30 cellular contexts compared by ENCODE assay signal in the genomic region with DNA sequence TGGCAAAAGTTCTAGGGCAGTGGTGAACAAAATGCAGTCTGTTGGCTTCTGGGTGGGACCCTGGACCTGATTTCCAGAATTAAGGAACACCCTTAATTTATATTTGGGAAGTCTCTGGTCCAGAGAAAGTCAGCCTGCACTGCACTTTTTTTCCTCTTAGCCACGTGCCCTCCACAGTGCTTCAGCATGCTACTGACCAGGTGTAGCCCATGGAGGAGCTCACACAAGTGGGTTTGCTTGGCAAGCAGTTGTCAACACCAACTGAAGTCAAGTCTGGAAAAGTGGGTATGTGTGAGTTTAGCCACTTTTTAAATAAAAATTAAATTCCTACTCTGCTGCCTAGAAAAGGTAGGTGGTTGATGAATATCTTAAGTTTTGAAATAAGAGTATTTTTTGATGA.
"Had no signal": no experiment of that assay in that cellular context is flagged by ENCODE, and none has a peak within 500 bp of the region (broad histone marks: within the 10 kb centered on the region; RNA-seq: fewer than 3 reads in every experiment).

No MANE protein-coding gene starts in this region.

- H3K27ac Mint-ChIP-seq: activated CD4-positive, alpha-beta T cell treated with anti-CD3 and anti-CD28 coated beads, Interleukin-2, amount 10 ng/mL, durations not matched to agents 24 days and 14 days; activated CD8-positive, alpha-beta T cell treated with anti-CD3 and anti-CD28 coated beads for 36 hours; activated naive CD8-positive, alpha-beta T cell treated with anti-CD3 and anti-CD28 coated beads for 36 hours; activated T-cell treated with anti-CD3 and anti-CD28 coated beads, Interleukin-2, amount 50 U/mL, for 72 hours; activated T-helper 17 cell treated with anti-CD3 and anti-CD28 coated beads, Interleukin-2, amount 50 U/mL, for 72 hours had no signal

- H3K27me3 ChIP-seq: brain microvascular endothelial cell had no signal

- ATAC-seq: activated CD8-positive, alpha-beta T cell treated with anti-CD3 and anti-CD28 coated beads for 36 hours; activated T-cell treated with anti-CD3 and anti-CD28 coated beads, Interleukin-2, amount 50 U/mL, for 72 hours; activated T-helper 17 cell treated with anti-CD3 and anti-CD28 coated beads, Interleukin-2, amount 50 U/mL, for 72 hours had no signal

- H3K27ac ChIP-seq: brain microvascular endothelial cell, WERI-Rb-1 had no signal

- DNase-seq: activated CD4-positive, alpha-beta T cell treated with anti-CD3 and anti-CD28 coated beads, Interleukin-2, amount 10 ng/mL, durations not matched to agents 24 days and 14 days; activated CD4-positive, alpha-beta T cell treated with anti-CD3 and anti-CD28 coated beads, Interleukin-2, amount 50 U/mL, for 4 hours; activated CD4-positive, CD25-positive, alpha-beta regulatory T cell; activated CD8-positive, alpha-beta T cell treated with anti-CD3 and anti-CD28 coated beads for 36 hours; activated effector memory CD4-positive, alpha-beta T cell treated with anti-CD3 and anti-CD28 coated beads, Interleukin-2, amount 50 U/mL, for 16 hours; activated naive CD4-positive, alpha-beta T cell; activated naive CD4-positive, alpha-beta T cell treated with anti-CD3 and anti-CD28 coated beads, Interleukin-2, amount 50 U/mL, for 16 hours; activated naive CD8-positive, alpha-beta T cell treated with anti-CD3 and anti-CD28 coated beads for 36 hours; activated T-cell treated with anti-CD3 and anti-CD28 coated beads, Interleukin-2, amount 50 U/mL, for 1 hour; activated T-cell treated with anti-CD3 and anti-CD28 coated beads, Interleukin-2, amount 50 U/mL, for 72 hours; amniotic stem cell; aorta; brain microvascular endothelial cell; Karpas-422; NCI-H1048; NCI-H1105 treated with DMSO at 0.1 percent for 48 hours; NCI-H1436; NCI-H1694; NCI-H1930; NCI-H2081 treated with DMSO at 0.1 percent for 48 hours; NCI-H226; NCI-H446 treated with DMSO at 0.1 percent for 48 hours; NCI-H524; NK-92 treated with Interleukin-12 subunit alpha and Interleukin-12 subunit beta, amount 100 ng/mL, for 24 hours; OCI-M1; Right ventricle myocardium superior; T1000; WERI-Rb-1 had no signal

- H3K36me3 ChIP-seq: brain microvascular endothelial cell had no signal

- H3K27me3 Mint-ChIP-seq: activated CD4-positive, alpha-beta T cell treated with anti-CD3 and anti-CD28 coated beads, Interleukin-2, amount 10 ng/mL, durations not matched to agents 24 days and 14 days; activated CD8-positive, alpha-beta T cell treated with anti-CD3 and anti-CD28 coated beads for 36 hours; activated naive CD8-positive, alpha-beta T cell treated with anti-CD3 and anti-CD28 coated beads for 36 hours; activated T-helper 17 cell treated with anti-CD3 and anti-CD28 coated beads, Interleukin-2, amount 50 U/mL, for 72 hours; central memory CD8-positive, alpha-beta T cell had no signal

- H3K9me3 Mint-ChIP-seq: activated CD4-positive, alpha-beta T cell treated with anti-CD3 and anti-CD28 coated beads, Interleukin-2, amount 10 ng/mL, durations not matched to agents 24 days and 14 days; activated CD8-positive, alpha-beta T cell treated with anti-CD3 and anti-CD28 coated beads for 36 hours; activated naive CD8-positive, alpha-beta T cell treated with anti-CD3 and anti-CD28 coated beads for 36 hours; activated T-cell treated with anti-CD3 and anti-CD28 coated beads, Interleukin-2, amount 50 U/mL, for 72 hours; activated T-helper 17 cell treated with anti-CD3 and anti-CD28 coated beads, Interleukin-2, amount 50 U/mL, for 72 hours; central memory CD8-positive, alpha-beta T cell had no signal

- H3K4me3 Mint-ChIP-seq: activated CD4-positive, alpha-beta T cell treated with anti-CD3 and anti-CD28 coated beads, Interleukin-2, amount 10 ng/mL, durations not matched to agents 24 days and 14 days; activated CD8-positive, alpha-beta T cell treated with anti-CD3 and anti-CD28 coated beads for 36 hours; activated naive CD8-positive, alpha-beta T cell treated with anti-CD3 and anti-CD28 coated beads for 36 hours; activated T-cell treated with anti-CD3 and anti-CD28 coated beads, Interleukin-2, amount 50 U/mL, for 72 hours; activated T-helper 17 cell treated with anti-CD3 and anti-CD28 coated beads, Interleukin-2, amount 50 U/mL, for 72 hours; central memory CD8-positive, alpha-beta T cell had no signal
